8 cellular contexts compared by ENCODE assay signal in the genomic region with DNA sequence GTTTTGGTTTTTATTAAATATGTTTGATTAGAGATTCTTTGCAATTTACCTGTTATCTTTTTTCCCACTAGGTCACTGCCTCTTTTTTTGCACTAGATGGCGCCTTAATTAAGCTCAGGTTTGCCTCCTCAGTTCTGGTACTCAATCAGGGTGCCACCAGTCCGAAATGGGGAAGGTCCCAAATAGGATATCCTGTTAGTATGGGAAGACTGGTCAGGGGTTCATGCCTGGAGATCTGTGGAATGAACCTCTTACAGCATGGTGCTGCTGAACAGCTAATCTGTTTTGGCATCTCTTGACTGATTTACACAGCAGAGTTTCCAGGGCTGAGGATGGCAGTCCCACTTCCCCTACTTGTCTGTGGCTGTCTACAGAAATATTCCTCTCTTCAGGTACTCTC. TPM values are rescaled to one million over a fixed set of nuclear protein-coding genes. Genes with fewer than 3 reads are reported as not detected.
DNase-seq lines count a peak whose midpoint lies in the region; ATAC-seq, FAIRE-seq and TF ChIP-seq lines count a peak whose summit lies in the region.

No MANE protein-coding gene starts in this region.

- no peak for ATAC-seq in heart left ventricle
- ATAC-seq in pancreas: peak in 3 of 4 donors; percentile 59 to 70 (median 63)
- ATAC-seq in GM19455 (IDR thresholded peaks at IDR 0.05; ENCODE audit: unreplicated experiment): no peak
- no peak for ATAC-seq in GM21447 (IDR thresholded peaks at IDR 0.05; ENCODE audit: unreplicated experiment)

- intact Hi-C loops in heart left ventricle (cut with DNase I): loop anchor here in 6 of 10 donors (2.0 to 10.0 kb wide), 5 partner anchors 52 to 118 kb away; no protein-coding TSS in a partner anchor
- intact Hi-C loops in cardiac septum (cut with DNase I): loop anchor here (2.0 kb wide), 1 partner anchor 118 kb away; no protein-coding TSS in a partner anchor
- intact Hi-C loops in pancreas (cut with DNase I): no loop called here

- DNase-seq in heart left ventricle (no peak), cardiac septum (ENCODE audit: low spot score) (no peak), M059J (ENCODE audit: low read depth) (peak; percentile 24), cardiac fibroblast (ENCODE audit: low read depth in 2 of 2) (peak; percentile 37 to 45), pancreas (no peak), DMS153 (lab: John Stamatoyannopoulos, UW) (no peak)

- H3K27ac ChIP-seq in heart left ventricle: no peak overlapping the region
- no peak overlapping the region for H3K27ac ChIP-seq in pancreas

- H3K9me3 ChIP-seq in heart left ventricle (no peaks in the 10 kb centered on the region), pancreas (no peaks in the 10 kb centered on the region)

- H3K4me3 ChIP-seq in heart left ventricle: no peak overlapping the region
- no peak overlapping the region for H3K4me3 ChIP-seq in cardiac fibroblast (replicated peaks in 1 of 2; ENCODE audit: low read depth in 2 of 2, low read length in 2 of 2)
- H3K4me3 ChIP-seq in pancreas: no peak overlapping the region

- no peak for FAIRE-seq in pancreas (lab: Jason Lieb, UNC)

- H3K36me3 ChIP-seq in heart left ventricle: no peaks in the 10 kb centered on the region
- no peaks in the 10 kb centered on the region for H3K36me3 ChIP-seq in pancreas

- H3K27me3 ChIP-seq in heart left ventricle (peaks cover 0 to 15% (median 0%) of the 10 kb centered on the region in 9 donors), pancreas (peaks cover 0 to 10% (median 0%) of the 10 kb centered on the region in 4 donors)

- no peak for TF ChIP-seq POLR2A in heart left ventricle (IDR thresholded peaks at IDR 0.05)

- WGBS in heart left ventricle, 4 donors: 4 to 48% (median 22%) methylated on average over 2 of the region's 2 CpGs
- 3 to 13% methylated on average over 2 of the region's 2 CpGs for WGBS in pancreas, 2 donors

- TF ChIP-seq CTCF in heart left ventricle (IDR thresholded peaks at IDR 0.05) (peak; percentile 25 to 50 (median 38)), cardiac fibroblast (IDR thresholded peaks at IDR 0.05; ENCODE audit: low read depth, low read length) (peak; percentile 54), pancreas (IDR thresholded peaks at IDR 0.05) (peak in 2 of 4 donors; percentile 28 to 35)

- H3K4me1 ChIP-seq in heart left ventricle (no peaks in the 10 kb centered on the region), pancreas (no peaks in the 10 kb centered on the region)

RNA-seq across cellular contexts. Expression of a gene that starts 24.2 kb away (rescaled TPM):
- total RNA-seq in heart left ventricle: under 1 TPM in 3 of 9 donors, not detected in 6; 0.22 to 0.35 (median 0.25) TPM
- not detected for polyA plus RNA-seq in heart left ventricle
- not detected for total RNA-seq in cardiac septum
- 0.15 TPM in 1 of 2 replicates, not detected in the other for total RNA-seq in M059J (2014; rRNA removed; shearing (Covaris generic))
- total RNA-seq in pancreas: 1 to 10 TPM in 1 of 6 donors, under 1 TPM in 2, not detected in 3; 0.16 to 1.8 (median 0.23) TPM
- polyA plus RNA-seq in pancreas: under 1 TPM in 1 of 2 donors, not detected in 1; 0.05 TPM

RNA-seq across cellular contexts. Expression of a gene that starts 38.5 kb away (rescaled TPM):
- total RNA-seq in heart left ventricle: not detected
- polyA plus RNA-seq in heart left ventricle: not detected
- not detected for total RNA-seq in cardiac septum
- not detected in 2 replicates for total RNA-seq in M059J (2014; rRNA removed; shearing (Covaris generic))
- total RNA-seq in pancreas: not detected
- polyA plus RNA-seq in pancreas: not detected

Comparison
In these comparisons a context has a peak if more than half of its experiments do, and no peak if none do; other contexts are left out.
1. ATAC-seq: peak in pancreas (3 of 4); none in heart left ventricle (0 of 4), GM19455 (single experiment) and GM21447 (single experiment).
2. DNase-seq: peak in M059J (single experiment) and cardiac fibroblast (2 of 2); none in heart left ventricle (0 of 5), cardiac septum (single experiment), pancreas (0 of 6) and DMS153 (single experiment).
3. intact Hi-C loops: an anchor here in heart left ventricle (2.0 to 10.0 kb wide) and cardiac septum (2.0 kb wide); none called in pancreas.